In the genomic region with DNA sequence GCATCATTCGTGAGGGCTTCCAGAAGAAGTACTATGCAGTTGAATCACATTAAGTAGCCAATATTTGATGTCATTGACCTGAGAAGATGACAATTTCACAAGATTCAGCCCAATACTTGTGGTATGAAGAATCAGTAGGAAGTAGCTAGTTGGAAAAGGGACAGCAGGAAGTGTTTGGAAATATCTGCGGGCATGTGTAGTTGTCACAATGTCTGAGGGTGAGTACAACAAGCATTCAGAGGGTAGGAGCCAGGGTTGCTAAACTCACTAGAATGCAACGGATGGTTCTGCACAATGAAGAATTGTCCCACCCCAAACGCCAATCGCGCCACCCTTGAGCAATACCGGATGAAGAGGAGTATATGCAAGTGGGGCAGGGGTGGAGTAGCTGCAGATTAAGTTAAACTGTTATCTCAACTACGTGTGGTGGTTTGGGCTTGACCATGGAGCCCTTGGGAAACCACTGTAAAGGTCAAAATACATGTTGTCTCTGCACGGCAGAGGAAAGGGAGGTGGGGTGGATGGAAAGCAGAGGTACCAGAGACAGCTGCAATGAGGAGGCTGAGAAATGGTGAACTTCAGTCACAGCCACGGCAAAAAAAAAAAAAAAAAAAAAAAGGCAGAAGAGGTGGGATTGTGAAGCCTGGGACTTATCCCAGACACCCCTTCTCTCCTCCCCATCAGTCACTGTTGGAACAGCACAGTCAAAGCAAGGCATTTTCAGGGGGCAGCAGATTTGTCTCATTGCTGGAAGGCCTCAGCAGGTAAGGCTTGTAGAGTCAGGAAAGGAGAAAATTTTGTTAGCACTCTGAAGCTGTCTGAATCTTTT, we compare ENCODE assay signal across 9 cellular contexts. TPM values are rescaled to one million over a fixed set of nuclear protein-coding genes. Genes with fewer than 3 reads are reported as not detected.
A peak's percentile ranks its signal among the peaks of the same experiment; 100 is the strongest.
DNase-seq lines count a peak whose midpoint lies in the region; ATAC-seq, FAIRE-seq and TF ChIP-seq lines count a peak whose summit lies in the region.
"Had no signal": no experiment of that assay in that cellular context is flagged by ENCODE, and none has a peak within 500 bp of the region (broad histone marks: within the 10 kb centered on the region; RNA-seq: fewer than 3 reads in every experiment).

No MANE protein-coding gene starts in this region.

- POLR2A ChIA-PET in activated CD4-positive, alpha-beta T cell treated with anti-CD3 and anti-CD28 coated beads, Interleukin-2, amount 10 ng/mL, durations not matched to agents 7 days and 5 days (lab: Charles Lee), result no interaction called here

- DNase-seq in activated CD4-positive, alpha-beta T cell treated with anti-CD3 and anti-CD28 coated beads, Interleukin-2, amount 50 U/mL, for 48 hours, result peak; percentile 21 to 28
- no peak for DNase-seq in activated CD4-positive, alpha-beta T cell treated with anti-CD3 and anti-CD28 coated beads, Interleukin-2, amount 10 ng/mL, durations not matched to agents 7 days and 5 days
- DNase-seq in T-helper 9 cell, result peak; percentile 5
- peak; percentile 54 for DNase-seq in left ventricle myocardium superior
- peak; percentile 14 for DNase-seq in testis
- DNase-seq in SK-N-DZ (ENCODE audit: low spot score), result no peak
- DNase-seq in GM19239 (ENCODE audit: insufficient read length, low spot score), result no peak

- no peak overlapping the region for H3K27ac ChIP-seq in testis

- peaks cover 10% of the 10 kb centered on the region for H3K27me3 Mint-ChIP-seq in activated CD4-positive, alpha-beta T cell treated with anti-CD3 and anti-CD28 coated beads, Interleukin-2, amount 10 ng/mL, durations not matched to agents 7 days and 5 days

- no peak for FAIRE-seq in GM19239 (lab: Jason Lieb, UNC)

- no peaks in the 10 kb centered on the region for H3K9me3 ChIP-seq in testis

- H3K27me3 ChIP-seq in testis, result no peaks in the 10 kb centered on the region

- H3K4me1 Mint-ChIP-seq in activated CD4-positive, alpha-beta T cell treated with anti-CD3 and anti-CD28 coated beads, Interleukin-2, amount 10 ng/mL, durations not matched to agents 7 days and 5 days, result peaks cover 7% of the 10 kb centered on the region

- no peak overlapping the region for H3K27ac Mint-ChIP-seq in activated CD4-positive, alpha-beta T cell treated with anti-CD3 and anti-CD28 coated beads, Interleukin-2, amount 10 ng/mL, durations not matched to agents 7 days and 5 days

- ATAC-seq in left ventricle myocardium superior, result peak; percentile 84
- ATAC-seq in GM21447 (IDR thresholded peaks at IDR 0.05; ENCODE audit: unreplicated experiment), result no peak

- intact Hi-C loops in left ventricle myocardium superior (cut with micrococcal nuclease), result no loop called here
- intact Hi-C loops in testis (cut with DNase I; ENCODE audit: low total_unique reads), result no loop called here

- peaks cover 3% of the 10 kb centered on the region for H3K9me3 Mint-ChIP-seq in activated CD4-positive, alpha-beta T cell treated with anti-CD3 and anti-CD28 coated beads, Interleukin-2, amount 10 ng/mL, durations not matched to agents 7 days and 5 days
- H3K9me3 Mint-ChIP-seq: activated T-helper 2 cell treated with anti-CD3 and anti-CD28 coated beads, Interferon-gamma antibody, Interleukin-2, Interleukin-4, amounts not matched to agents 10 μg/mL and 5 μg/mL and 100 μg/mL, durations not matched to agents 14 hours and 24 hours and 36 hours had no signal

- H3K4me3 ChIP-seq in testis, result no peak overlapping the region

- H3K4me3 Mint-ChIP-seq in activated CD4-positive, alpha-beta T cell treated with anti-CD3 and anti-CD28 coated beads, Interleukin-2, amount 10 ng/mL, durations not matched to agents 7 days and 5 days, result no peak overlapping the region

- 76 to 82% methylated on average over 10 of the region's 10 CpGs for WGBS in testis, 2 donors

- no peak for TF ChIP-seq CTCF in testis (IDR thresholded peaks at IDR 0.05)

- H3K36me3 Mint-ChIP-seq in activated CD4-positive, alpha-beta T cell treated with anti-CD3 and anti-CD28 coated beads, Interleukin-2, amount 10 ng/mL, durations not matched to agents 7 days and 5 days (ENCODE audit: low read depth), result no peaks in the 10 kb centered on the region

- no peaks in the 10 kb centered on the region for H3K36me3 ChIP-seq in testis (ENCODE audit: low read depth, missing control alignments)

- H3K4me1 ChIP-seq in testis, result no peaks in the 10 kb centered on the region

- TF ChIP-seq POLR2A in testis (IDR thresholded peaks at IDR 0.05), result no peak

- CTCF ChIA-PET in activated CD4-positive, alpha-beta T cell treated with anti-CD3 and anti-CD28 coated beads, Interleukin-2, amount 10 ng/mL, durations not matched to agents 7 days and 5 days (lab: Charles Lee), result interaction anchor here (0.6 kb wide), 1 partner anchor 28 kb away, joined by 4 read pairs; no protein-coding TSS in a partner anchor

RNA-seq across cellular contexts. Expression of gene CCL20, which starts 5.1 kb away (rescaled TPM):
- under 1 TPM in 1 of 2 experiments, not detected in 1; 0.37 TPM for total RNA-seq in activated CD4-positive, alpha-beta T cell treated with anti-CD3 and anti-CD28 coated beads, Interleukin-2, amount 10 ng/mL, durations not matched to agents 7 days and 5 days
- not detected for total RNA-seq in left ventricle myocardium superior
- total RNA-seq in testis, result under 1 TPM; 0.55 to 0.81 TPM
- polyA plus RNA-seq in testis (ENCODE audit: insufficient read depth, low read depth, low replicate concordance), result 0.99 TPM
- not detected in 2 replicates for polyA plus RNA-seq in SK-N-DZ (2014; cell fraction: cytosol; rRNA removed)
- not detected in 2 replicates for polyA plus RNA-seq in SK-N-DZ (2014; cell fraction: nucleus; rRNA removed)

RNA-seq across cellular contexts. Expression of gene DAW1, which starts 52.6 kb away (rescaled TPM):
- total RNA-seq in activated CD4-positive, alpha-beta T cell treated with anti-CD3 and anti-CD28 coated beads, Interleukin-2, amount 10 ng/mL, durations not matched to agents 7 days and 5 days, result not detected
- total RNA-seq in left ventricle myocardium superior (not detected), testis (10 to 100 TPM; 25.2 to 31.2 TPM)
- 105 TPM for polyA plus RNA-seq in testis (ENCODE audit: insufficient read depth, low read depth, low replicate concordance)
- not detected in 2 replicates for polyA plus RNA-seq in SK-N-DZ (2014; cell fraction: cytosol; rRNA removed)
- polyA plus RNA-seq in SK-N-DZ (2014; cell fraction: nucleus; rRNA removed), result not detected in 2 replicates
- total RNA-seq: activated T-helper 2 cell treated with anti-CD3 and anti-CD28 coated beads, Interferon-gamma antibody, Interleukin-2, Interleukin-4, amounts not matched to agents 10 μg/mL and 5 μg/mL and 100 μg/mL, durations not matched to agents 14 hours and 24 hours and 36 hours had no signal

Comparison
In these comparisons a context has a peak if more than half of its experiments do, and no peak if none do; other contexts are left out.
1. DNase-seq: peak in activated CD4-positive, alpha-beta T cell treated with anti-CD3 and anti-CD28 coated beads, Interleukin-2, amount 50 U/mL, for 48 hours (2 of 2), T-helper 9 cell (single experiment), left ventricle myocardium superior (single experiment) and testis (single experiment); none in activated CD4-positive, alpha-beta T cell treated with anti-CD3 and anti-CD28 coated beads, Interleukin-2, amount 10 ng/mL, durations not matched to agents 7 days and 5 days (single experiment), SK-N-DZ (single experiment) and GM19239 (single experiment).
2. RNA of gene DAW1, which starts 52.6 kb away (total RNA-seq): 25.2 to 31.2 TPM in testis; not detected in activated CD4-positive, alpha-beta T cell treated with anti-CD3 and anti-CD28 coated beads, Interleukin-2, amount 10 ng/mL, durations not matched to agents 7 days and 5 days and not detected in left ventricle myocardium superior (single experiment); every median in the first group is over 10 times any median in the second.